1 cellular context compared by ENCODE assay signal in the genomic region with DNA sequence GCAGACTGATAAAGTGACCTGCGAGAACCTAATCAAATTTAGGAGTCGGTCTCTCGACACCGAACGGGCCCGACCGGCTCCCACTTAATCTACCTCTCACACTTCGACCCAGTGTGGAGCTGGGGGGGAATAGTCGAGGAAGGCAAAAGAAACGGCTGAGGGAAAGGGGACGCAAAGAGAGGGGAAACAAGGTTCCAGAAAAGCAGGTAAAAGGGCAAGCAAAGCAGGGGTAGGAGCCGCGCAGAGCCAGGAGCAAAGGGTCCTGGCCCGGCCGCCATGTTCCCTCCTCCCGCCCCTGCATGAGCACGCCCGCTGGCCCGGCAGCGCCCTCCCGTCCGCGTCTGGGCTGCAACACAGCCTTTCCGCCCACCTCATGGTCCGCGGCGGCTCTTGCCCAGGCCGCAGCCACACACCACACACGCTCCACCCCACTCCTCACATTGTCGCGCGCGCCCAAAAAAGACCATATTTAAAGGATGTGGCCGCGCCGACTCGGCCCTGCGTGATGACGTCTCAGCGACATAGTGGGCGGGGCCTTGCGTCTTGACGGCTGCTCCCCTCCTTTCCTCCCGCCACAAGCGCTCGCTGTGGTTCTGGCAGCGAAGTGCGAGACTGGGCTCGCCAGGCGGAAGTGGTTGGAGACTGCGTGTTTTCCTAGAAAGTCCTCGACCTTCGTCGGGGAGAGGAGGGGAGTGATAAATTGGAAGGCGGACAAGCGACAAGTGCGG.
TF ChIP-seq lines count a peak whose summit lies in the region.

A gene with protein sequence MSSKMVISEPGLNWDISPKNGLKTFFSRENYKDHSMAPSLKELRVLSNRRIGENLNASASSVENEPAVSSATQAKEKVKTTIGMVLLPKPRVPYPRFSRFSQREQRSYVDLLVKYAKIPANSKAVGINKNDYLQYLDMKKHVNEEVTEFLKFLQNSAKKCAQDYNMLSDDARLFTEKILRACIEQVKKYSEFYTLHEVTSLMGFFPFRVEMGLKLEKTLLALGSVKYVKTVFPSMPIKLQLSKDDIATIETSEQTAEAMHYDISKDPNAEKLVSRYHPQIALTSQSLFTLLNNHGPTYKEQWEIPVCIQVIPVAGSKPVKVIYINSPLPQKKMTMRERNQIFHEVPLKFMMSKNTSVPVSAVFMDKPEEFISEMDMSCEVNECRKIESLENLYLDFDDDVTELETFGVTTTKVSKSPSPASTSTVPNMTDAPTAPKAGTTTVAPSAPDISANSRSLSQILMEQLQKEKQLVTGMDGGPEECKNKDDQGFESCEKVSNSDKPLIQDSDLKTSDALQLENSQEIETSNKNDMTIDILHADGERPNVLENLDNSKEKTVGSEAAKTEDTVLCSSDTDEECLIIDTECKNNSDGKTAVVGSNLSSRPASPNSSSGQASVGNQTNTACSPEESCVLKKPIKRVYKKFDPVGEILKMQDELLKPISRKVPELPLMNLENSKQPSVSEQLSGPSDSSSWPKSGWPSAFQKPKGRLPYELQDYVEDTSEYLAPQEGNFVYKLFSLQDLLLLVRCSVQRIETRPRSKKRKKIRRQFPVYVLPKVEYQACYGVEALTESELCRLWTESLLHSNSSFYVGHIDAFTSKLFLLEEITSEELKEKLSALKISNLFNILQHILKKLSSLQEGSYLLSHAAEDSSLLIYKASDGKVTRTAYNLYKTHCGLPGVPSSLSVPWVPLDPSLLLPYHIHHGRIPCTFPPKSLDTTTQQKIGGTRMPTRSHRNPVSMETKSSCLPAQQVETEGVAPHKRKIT (minus strand): TSS at position 510 of the 728 bp plus-strand sequence. CDS start 1,165 bp downstream, outside the sequence.

TF ChIP-seq in A549, 52 proteins besides CTCF, POLR2A, EP300 and RAD21 (continued from another document):
- TF ChIP-seq, protein P1, sequence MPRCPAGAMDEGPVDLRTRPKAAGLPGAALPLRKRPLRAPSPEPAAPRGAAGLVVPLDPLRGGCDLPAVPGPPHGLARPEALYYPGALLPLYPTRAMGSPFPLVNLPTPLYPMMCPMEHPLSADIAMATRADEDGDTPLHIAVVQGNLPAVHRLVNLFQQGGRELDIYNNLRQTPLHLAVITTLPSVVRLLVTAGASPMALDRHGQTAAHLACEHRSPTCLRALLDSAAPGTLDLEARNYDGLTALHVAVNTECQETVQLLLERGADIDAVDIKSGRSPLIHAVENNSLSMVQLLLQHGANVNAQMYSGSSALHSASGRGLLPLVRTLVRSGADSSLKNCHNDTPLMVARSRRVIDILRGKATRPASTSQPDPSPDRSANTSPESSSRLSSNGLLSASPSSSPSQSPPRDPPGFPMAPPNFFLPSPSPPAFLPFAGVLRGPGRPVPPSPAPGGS (IDR thresholded peaks at IDR 0.05) = peak; percentile 95
- TF ChIP-seq, protein P2, sequence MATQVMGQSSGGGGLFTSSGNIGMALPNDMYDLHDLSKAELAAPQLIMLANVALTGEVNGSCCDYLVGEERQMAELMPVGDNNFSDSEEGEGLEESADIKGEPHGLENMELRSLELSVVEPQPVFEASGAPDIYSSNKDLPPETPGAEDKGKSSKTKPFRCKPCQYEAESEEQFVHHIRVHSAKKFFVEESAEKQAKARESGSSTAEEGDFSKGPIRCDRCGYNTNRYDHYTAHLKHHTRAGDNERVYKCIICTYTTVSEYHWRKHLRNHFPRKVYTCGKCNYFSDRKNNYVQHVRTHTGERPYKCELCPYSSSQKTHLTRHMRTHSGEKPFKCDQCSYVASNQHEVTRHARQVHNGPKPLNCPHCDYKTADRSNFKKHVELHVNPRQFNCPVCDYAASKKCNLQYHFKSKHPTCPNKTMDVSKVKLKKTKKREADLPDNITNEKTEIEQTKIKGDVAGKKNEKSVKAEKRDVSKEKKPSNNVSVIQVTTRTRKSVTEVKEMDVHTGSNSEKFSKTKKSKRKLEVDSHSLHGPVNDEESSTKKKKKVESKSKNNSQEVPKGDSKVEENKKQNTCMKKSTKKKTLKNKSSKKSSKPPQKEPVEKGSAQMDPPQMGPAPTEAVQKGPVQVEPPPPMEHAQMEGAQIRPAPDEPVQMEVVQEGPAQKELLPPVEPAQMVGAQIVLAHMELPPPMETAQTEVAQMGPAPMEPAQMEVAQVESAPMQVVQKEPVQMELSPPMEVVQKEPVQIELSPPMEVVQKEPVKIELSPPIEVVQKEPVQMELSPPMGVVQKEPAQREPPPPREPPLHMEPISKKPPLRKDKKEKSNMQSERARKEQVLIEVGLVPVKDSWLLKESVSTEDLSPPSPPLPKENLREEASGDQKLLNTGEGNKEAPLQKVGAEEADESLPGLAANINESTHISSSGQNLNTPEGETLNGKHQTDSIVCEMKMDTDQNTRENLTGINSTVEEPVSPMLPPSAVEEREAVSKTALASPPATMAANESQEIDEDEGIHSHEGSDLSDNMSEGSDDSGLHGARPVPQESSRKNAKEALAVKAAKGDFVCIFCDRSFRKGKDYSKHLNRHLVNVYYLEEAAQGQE (IDR thresholded peaks at IDR 0.05) = no peak; the same call in 1 of the 2 replicates
- TF ChIP-seq, protein P3, sequence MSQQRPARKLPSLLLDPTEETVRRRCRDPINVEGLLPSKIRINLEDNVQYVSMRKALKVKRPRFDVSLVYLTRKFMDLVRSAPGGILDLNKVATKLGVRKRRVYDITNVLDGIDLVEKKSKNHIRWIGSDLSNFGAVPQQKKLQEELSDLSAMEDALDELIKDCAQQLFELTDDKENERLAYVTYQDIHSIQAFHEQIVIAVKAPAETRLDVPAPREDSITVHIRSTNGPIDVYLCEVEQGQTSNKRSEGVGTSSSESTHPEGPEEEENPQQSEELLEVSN (IDR thresholded peaks at IDR 0.05; ENCODE audit: borderline replicate concordance, low read depth) = peak; percentile 97
- TF ChIP-seq SMC3 (IDR thresholded peaks at IDR 0.05) = peak; percentile 28; the same call in 1 of the 3 replicates
- no peak for TF ChIP-seq POLR2AphosphoS2 (conservative IDR thresholded peaks at IDR 0.05; ENCODE audit: low read length)
- no peak for TF ChIP-seq ZSCAN20 (CRISPR knock-in tag; IDR thresholded peaks at IDR 0.05)
- TF ChIP-seq, protein P4, sequence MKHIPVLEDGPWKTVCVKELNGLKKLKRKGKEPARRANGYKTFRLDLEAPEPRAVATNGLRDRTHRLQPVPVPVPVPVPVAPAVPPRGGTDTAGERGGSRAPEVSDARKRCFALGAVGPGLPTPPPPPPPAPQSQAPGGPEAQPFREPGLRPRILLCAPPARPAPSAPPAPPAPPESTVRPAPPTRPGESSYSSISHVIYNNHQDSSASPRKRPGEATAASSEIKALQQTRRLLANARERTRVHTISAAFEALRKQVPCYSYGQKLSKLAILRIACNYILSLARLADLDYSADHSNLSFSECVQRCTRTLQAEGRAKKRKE (CRISPR knock-in tag; IDR thresholded peaks at IDR 0.05; ENCODE audit: low read depth) = 0 out of 2 replicates have a peak, but pooled peaks have one; percentile 41
- TF ChIP-seq KDM5A (IDR thresholded peaks at IDR 0.05) = peak; percentile 70; the same call in 1 of the 2 replicates
- no peak for TF ChIP-seq HEYL (CRISPR knock-in tag; IDR thresholded peaks at IDR 0.05)
- TF ChIP-seq, protein P5, sequence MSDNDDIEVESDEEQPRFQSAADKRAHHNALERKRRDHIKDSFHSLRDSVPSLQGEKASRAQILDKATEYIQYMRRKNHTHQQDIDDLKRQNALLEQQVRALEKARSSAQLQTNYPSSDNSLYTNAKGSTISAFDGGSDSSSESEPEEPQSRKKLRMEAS (IDR thresholded peaks at IDR 0.05) = peak; percentile 96
- TF ChIP-seq CHD4 (IDR thresholded peaks at IDR 0.05; ENCODE audit: borderline replicate concordance) = no peak
- no peak for TF ChIP-seq ZNF302 (CRISPR knock-in tag; IDR thresholded peaks at IDR 0.05)
- no peak for TF ChIP-seq SREBF2 (IDR thresholded peaks at IDR 0.05)
- no peak for TF ChIP-seq CHD2 (IDR thresholded peaks at IDR 0.05; ENCODE audit: low read length, partially characterized antibody)
- no peak for TF ChIP-seq NR3C1 (IDR thresholded peaks at IDR 0.05)
- no peak for TF ChIP-seq KDM1A (IDR thresholded peaks at IDR 0.05; ENCODE audit: low read depth)
- no peak for TF ChIP-seq FOXS1 (CRISPR knock-in tag; IDR thresholded peaks at IDR 0.05)
- TF ChIP-seq, protein P6, sequence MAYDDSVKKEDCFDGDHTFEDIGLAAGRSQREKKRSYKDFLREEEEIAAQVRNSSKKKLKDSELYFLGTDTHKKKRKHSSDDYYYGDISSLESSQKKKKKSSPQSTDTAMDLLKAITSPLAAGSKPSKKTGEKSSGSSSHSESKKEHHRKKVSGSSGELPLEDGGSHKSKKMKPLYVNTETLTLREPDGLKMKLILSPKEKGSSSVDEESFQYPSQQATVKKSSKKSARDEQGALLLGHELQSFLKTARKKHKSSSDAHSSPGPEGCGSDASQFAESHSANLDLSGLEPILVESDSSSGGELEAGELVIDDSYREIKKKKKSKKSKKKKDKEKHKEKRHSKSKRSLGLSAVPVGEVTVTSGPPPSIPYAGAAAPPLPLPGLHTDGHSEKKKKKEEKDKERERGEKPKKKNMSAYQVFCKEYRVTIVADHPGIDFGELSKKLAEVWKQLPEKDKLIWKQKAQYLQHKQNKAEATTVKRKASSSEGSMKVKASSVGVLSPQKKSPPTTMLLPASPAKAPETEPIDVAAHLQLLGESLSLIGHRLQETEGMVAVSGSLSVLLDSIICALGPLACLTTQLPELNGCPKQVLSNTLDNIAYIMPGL (CRISPR knock-in tag; IDR thresholded peaks at IDR 0.05; ENCODE audit: borderline replicate concordance) = no peak
- no peak for TF ChIP-seq MAZ (IDR thresholded peaks at IDR 0.05; ENCODE audit: borderline replicate concordance, low read depth, low read length)
- TF ChIP-seq ZFP36 (IDR thresholded peaks at IDR 0.05; ENCODE audit: borderline replicate concordance, partially characterized antibody) = no peak
- TF ChIP-seq HOXB5 (CRISPR knock-in tag; IDR thresholded peaks at IDR 0.05) = no peak; the same call in 1 of the 2 replicates
- no peak for TF ChIP-seq NPAS2 (CRISPR knock-in tag; IDR thresholded peaks at IDR 0.05; ENCODE audit: borderline replicate concordance)
- no peak for TF ChIP-seq RCOR1 (IDR thresholded peaks at IDR 0.05; ENCODE audit: low read depth, low read length)
- TF ChIP-seq, protein P7, sequence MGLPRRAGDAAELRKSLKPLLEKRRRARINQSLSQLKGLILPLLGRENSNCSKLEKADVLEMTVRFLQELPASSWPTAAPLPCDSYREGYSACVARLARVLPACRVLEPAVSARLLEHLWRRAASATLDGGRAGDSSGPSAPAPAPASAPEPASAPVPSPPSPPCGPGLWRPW (IDR thresholded peaks at IDR 0.05) = no peak
- no peak for TF ChIP-seq ESRRA (IDR thresholded peaks at IDR 0.05; ENCODE audit: borderline replicate concordance, low read length)
- no peak for TF ChIP-seq BHLHE40 (IDR thresholded peaks at IDR 0.05; ENCODE audit: low read depth, low read length)
- TF ChIP-seq GATA3 (IDR thresholded peaks at IDR 0.05; ENCODE audit: borderline replicate concordance) = no peak
- no peak for TF ChIP-seq HOXB13 (CRISPR knock-in tag; IDR thresholded peaks at IDR 0.05; ENCODE audit: low read depth)
- 0 out of 2 replicates have a peak, but pooled peaks have one; percentile 54 for TF ChIP-seq FOSB (CRISPR knock-in tag; IDR thresholded peaks at IDR 0.05)
- no peak for TF ChIP-seq CBX2 (IDR thresholded peaks at IDR 0.05; ENCODE audit: borderline replicate concordance, low read depth)
- peak; percentile 86 for TF ChIP-seq PHF8 (IDR thresholded peaks at IDR 0.05; ENCODE audit: borderline replicate concordance, low read depth)
- no peak for TF ChIP-seq HDAC2 (IDR thresholded peaks at IDR 0.05)
- TF ChIP-seq, protein P8, sequence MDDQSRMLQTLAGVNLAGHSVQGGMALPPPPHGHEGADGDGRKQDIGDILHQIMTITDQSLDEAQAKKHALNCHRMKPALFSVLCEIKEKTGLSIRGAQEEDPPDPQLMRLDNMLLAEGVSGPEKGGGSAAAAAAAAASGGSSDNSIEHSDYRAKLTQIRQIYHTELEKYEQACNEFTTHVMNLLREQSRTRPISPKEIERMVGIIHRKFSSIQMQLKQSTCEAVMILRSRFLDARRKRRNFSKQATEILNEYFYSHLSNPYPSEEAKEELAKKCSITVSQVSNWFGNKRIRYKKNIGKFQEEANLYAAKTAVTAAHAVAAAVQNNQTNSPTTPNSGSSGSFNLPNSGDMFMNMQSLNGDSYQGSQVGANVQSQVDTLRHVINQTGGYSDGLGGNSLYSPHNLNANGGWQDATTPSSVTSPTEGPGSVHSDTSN (IDR thresholded peaks at IDR 0.05) = peak; percentile 6
- no peak for TF ChIP-seq CBX8 (IDR thresholded peaks at IDR 0.05)
- 0 out of 2 replicates have a peak, but pooled peaks have one; percentile 50 for TF ChIP-seq RFX5 (IDR thresholded peaks at IDR 0.05)
- no peak for TF ChIP-seq MAFK (IDR thresholded peaks at IDR 0.05; ENCODE audit: partially characterized antibody)
- TF ChIP-seq RARB (CRISPR knock-in tag; IDR thresholded peaks at IDR 0.05) = 0 out of 2 replicates have a peak, but pooled peaks have one; percentile 52
- TF ChIP-seq EHMT2 (IDR thresholded peaks at IDR 0.05; ENCODE audit: low read depth) = no peak
- TF ChIP-seq MYC (IDR thresholded peaks at IDR 0.05; ENCODE audit: borderline replicate concordance, low read length) = peak; percentile 76; the same call in 1 of the 2 replicates
- no peak for TF ChIP-seq FOSL2 (IDR thresholded peaks at IDR 0.05)
- peak; percentile 33; the same call in 1 of the 2 replicates for TF ChIP-seq FOSL2 (CRISPR knock-in tag; IDR thresholded peaks at IDR 0.05)
- no peak for TF ChIP-seq EHF (CRISPR knock-in tag; IDR thresholded peaks at IDR 0.05)
- TF ChIP-seq, protein P9, sequence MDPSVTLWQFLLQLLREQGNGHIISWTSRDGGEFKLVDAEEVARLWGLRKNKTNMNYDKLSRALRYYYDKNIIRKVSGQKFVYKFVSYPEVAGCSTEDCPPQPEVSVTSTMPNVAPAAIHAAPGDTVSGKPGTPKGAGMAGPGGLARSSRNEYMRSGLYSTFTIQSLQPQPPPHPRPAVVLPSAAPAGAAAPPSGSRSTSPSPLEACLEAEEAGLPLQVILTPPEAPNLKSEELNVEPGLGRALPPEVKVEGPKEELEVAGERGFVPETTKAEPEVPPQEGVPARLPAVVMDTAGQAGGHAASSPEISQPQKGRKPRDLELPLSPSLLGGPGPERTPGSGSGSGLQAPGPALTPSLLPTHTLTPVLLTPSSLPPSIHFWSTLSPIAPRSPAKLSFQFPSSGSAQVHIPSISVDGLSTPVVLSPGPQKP (IDR thresholded peaks at IDR 0.05; ENCODE audit: low read depth, low read length) = no peak
- TF ChIP-seq ZC3H11A (IDR thresholded peaks at IDR 0.05) = 0 out of 2 replicates have a peak, but pooled peaks have one; percentile 12
- TF ChIP-seq TP53 (CRISPR knock-in tag; IDR thresholded peaks at IDR 0.05) = 0 out of 2 replicates have a peak, but pooled peaks have one; percentile 44
- no peak for TF ChIP-seq RNF2 (IDR thresholded peaks at IDR 0.05; ENCODE audit: borderline replicate concordance, low read depth)
- TF ChIP-seq JUN (IDR thresholded peaks at IDR 0.05) = peak; percentile 89 to 97; a peak in 4 of 5 replicates
- no peak; a peak in 1 of 4 replicates for TF ChIP-seq CEBPB (IDR thresholded peaks at IDR 0.05)
- no peak for TF ChIP-seq NFE2L2 (conservative IDR thresholded peaks at IDR 0.05; ENCODE audit: low read length)
- TF ChIP-seq JUNB (IDR thresholded peaks at IDR 0.05) = no peak
